Comparison of ENCODE assay signal across 18 cellular contexts in genomic region chr2:144248350-144249034, GRCh38.
DNase-seq lines count a peak whose midpoint lies in the region; ATAC-seq and TF ChIP-seq lines count a peak whose summit lies in the region.
"Had no signal": no experiment of that assay in that cellular context is flagged by ENCODE, and none has a peak within 500 bp of the region (broad histone marks: within the 10 kb centered on the region; RNA-seq: fewer than 3 reads in every experiment).

No MANE protein-coding gene starts in this region.

- H3K4me1 ChIP-seq in thyroid gland = no peaks in the 10 kb centered on the region
- H3K4me1 ChIP-seq: left lung, Peyer's patch, right atrium auricular region, stomach had no signal

- TF ChIP-seq POLR2A in thyroid gland (IDR thresholded peaks at IDR 0.05) = no peak

- no peak overlapping the region for H3K4me3 Mint-ChIP-seq in dendritic cell treated with granulocyte-macrophage colony-stimulating factor and Interleukin-4, amounts not matched to agents 40 ng/mL and 50 ng/mL, for 4 days
- H3K4me3 Mint-ChIP-seq in endothelial cell (ENCODE audit: unreplicated experiment) = no peak overlapping the region
- H3K4me3 Mint-ChIP-seq in stimulated activated naive B cell treated with anti-CD40 and anti-IgM and Interleukin-4, amounts not matched to agents 10 μg/mL and 1 μg/mL and 100 μg/mL, for 72 hours = no peak overlapping the region
- H3K4me3 Mint-ChIP-seq: activated naive CD8-positive, alpha-beta T cell; naive thymus-derived CD4-positive, alpha-beta T cell; T-cell had no signal

- peak overlapping the region; percentile 70 for H3K27ac Mint-ChIP-seq in dendritic cell treated with granulocyte-macrophage colony-stimulating factor and Interleukin-4, amounts not matched to agents 40 ng/mL and 50 ng/mL, for 4 days
- no peak overlapping the region for H3K27ac Mint-ChIP-seq in endothelial cell (ENCODE audit: unreplicated experiment)
- H3K27ac Mint-ChIP-seq in stimulated activated naive B cell treated with anti-CD40 and anti-IgM and Interleukin-4, amounts not matched to agents 10 μg/mL and 1 μg/mL and 100 μg/mL, for 72 hours = no peak overlapping the region
- H3K27ac Mint-ChIP-seq: activated naive CD8-positive, alpha-beta T cell; T-cell had no signal

- DNase-seq in thyroid gland = no peak
- no peak for DNase-seq in endothelial cell (ENCODE audit: low spot score)
- DNase-seq in stimulated activated naive B cell treated with anti-CD40 and anti-IgM and Interleukin-4, amounts not matched to agents 10 μg/mL and 1 μg/mL and 100 μg/mL, for 72 hours = no peak
- DNase-seq in T1000 (lab: John Stamatoyannopoulos, UW) = no peak
- DNase-seq: C1 segment of cervical spinal cord; erythroblast; hippocampal formation; left lung; naive thymus-derived CD4-positive, alpha-beta T cell; Peyer's patch; stomach; T-cell had no signal

- H3K4me3 ChIP-seq in thyroid gland (replicated peaks in 1 of 3) = no peak overlapping the region
- H3K4me3 ChIP-seq: left lung, Peyer's patch, right atrium auricular region, stomach had no signal

- no peak for TF ChIP-seq CTCF in thyroid gland (IDR thresholded peaks at IDR 0.05)
- TF ChIP-seq CTCF in endothelial cell (IDR thresholded peaks at IDR 0.05; ENCODE audit: unreplicated experiment) = no peak

- no peak overlapping the region for H3K27ac ChIP-seq in thyroid gland
- H3K27ac ChIP-seq: left lung, right atrium auricular region had no signal

- no peaks in the 10 kb centered on the region for H3K27me3 ChIP-seq in thyroid gland
- H3K27me3 ChIP-seq: left lung, Peyer's patch, right atrium auricular region, stomach had no signal

- no peaks in the 10 kb centered on the region for H3K27me3 Mint-ChIP-seq in dendritic cell treated with granulocyte-macrophage colony-stimulating factor and Interleukin-4, amounts not matched to agents 40 ng/mL and 50 ng/mL, for 4 days
- H3K27me3 Mint-ChIP-seq in endothelial cell (ENCODE audit: unreplicated experiment) = no peaks in the 10 kb centered on the region
- no peaks in the 10 kb centered on the region for H3K27me3 Mint-ChIP-seq in stimulated activated naive B cell treated with anti-CD40 and anti-IgM and Interleukin-4, amounts not matched to agents 10 μg/mL and 1 μg/mL and 100 μg/mL, for 72 hours
- H3K27me3 Mint-ChIP-seq: activated naive CD8-positive, alpha-beta T cell; T-cell had no signal

- intact Hi-C loops in dendritic cell treated with granulocyte-macrophage colony-stimulating factor and Interleukin-4, amounts not matched to agents 40 ng/mL and 50 ng/mL, for 4 days (cut with micrococcal nuclease) = no loop called here
- intact Hi-C loops in thyroid gland (cut with DNase I) = no loop called here

- no peaks in the 10 kb centered on the region for H3K4me1 Mint-ChIP-seq in dendritic cell treated with granulocyte-macrophage colony-stimulating factor and Interleukin-4, amounts not matched to agents 40 ng/mL and 50 ng/mL, for 4 days (ENCODE audit: low read depth)
- peaks cover 6% of the 10 kb centered on the region for H3K4me1 Mint-ChIP-seq in endothelial cell (ENCODE audit: unreplicated experiment)
- H3K4me1 Mint-ChIP-seq in stimulated activated naive B cell treated with anti-CD40 and anti-IgM and Interleukin-4, amounts not matched to agents 10 μg/mL and 1 μg/mL and 100 μg/mL, for 72 hours = peaks cover 7 to 12% of the 10 kb centered on the region in 2 donors

- H3K36me3 Mint-ChIP-seq in dendritic cell treated with granulocyte-macrophage colony-stimulating factor and Interleukin-4, amounts not matched to agents 40 ng/mL and 50 ng/mL, for 4 days (ENCODE audit: low read depth) = peaks cover 17% of the 10 kb centered on the region
- peaks cover 10% of the 10 kb centered on the region for H3K36me3 Mint-ChIP-seq in endothelial cell (ENCODE audit: low read depth, unreplicated experiment)
- H3K36me3 Mint-ChIP-seq in stimulated activated naive B cell treated with anti-CD40 and anti-IgM and Interleukin-4, amounts not matched to agents 10 μg/mL and 1 μg/mL and 100 μg/mL, for 72 hours = peaks cover 12 to 20% of the 10 kb centered on the region in 2 donors

- H3K36me3 ChIP-seq in thyroid gland = no peaks in the 10 kb centered on the region
- H3K36me3 ChIP-seq: left lung, Peyer's patch, right atrium auricular region, stomach had no signal

- no peaks in the 10 kb centered on the region for H3K9me3 ChIP-seq in thyroid gland
- H3K9me3 ChIP-seq: Peyer's patch had no signal

- ATAC-seq in GM18498 (IDR thresholded peaks at IDR 0.05; ENCODE audit: unreplicated experiment) (peak; percentile 38), GM19395 (IDR thresholded peaks at IDR 0.05; ENCODE audit: unreplicated experiment) (peak; percentile 44), HG03442 (IDR thresholded peaks at IDR 0.05; ENCODE audit: unreplicated experiment) (peak; percentile 27)
- no peak for ATAC-seq in stimulated activated naive B cell treated with anti-CD40 and anti-IgM and Interleukin-4, amounts not matched to agents 10 μg/mL and 1 μg/mL and 100 μg/mL, for 72 hours (replicated peaks)
- ATAC-seq: left lung; naive thymus-derived CD4-positive, alpha-beta T cell; T-cell had no signal

- peaks cover 25% of the 10 kb centered on the region for H3K9me3 Mint-ChIP-seq in dendritic cell treated with granulocyte-macrophage colony-stimulating factor and Interleukin-4, amounts not matched to agents 40 ng/mL and 50 ng/mL, for 4 days
- peaks cover 12% of the 10 kb centered on the region for H3K9me3 Mint-ChIP-seq in endothelial cell (ENCODE audit: unreplicated experiment)
- peaks cover 8 to 15% of the 10 kb centered on the region in 2 donors for H3K9me3 Mint-ChIP-seq in stimulated activated naive B cell treated with anti-CD40 and anti-IgM and Interleukin-4, amounts not matched to agents 10 μg/mL and 1 μg/mL and 100 μg/mL, for 72 hours

- WGBS in thyroid gland, 2 donors = 95 to 97% methylated on average over 4 of the region's 4 CpGs

Comparison
In these comparisons a context has a peak if more than half of its experiments do, and no peak if none do; other contexts are left out.
1. ATAC-seq: peak in GM18498 (single experiment), GM19395 (single experiment) and HG03442 (single experiment); none in stimulated activated naive B cell treated with anti-CD40 and anti-IgM and Interleukin-4, amounts not matched to agents 10 μg/mL and 1 μg/mL and 100 μg/mL, for 72 hours (0 of 2).